1 cellular context compared by ENCODE assay signal in the genomic region with DNA sequence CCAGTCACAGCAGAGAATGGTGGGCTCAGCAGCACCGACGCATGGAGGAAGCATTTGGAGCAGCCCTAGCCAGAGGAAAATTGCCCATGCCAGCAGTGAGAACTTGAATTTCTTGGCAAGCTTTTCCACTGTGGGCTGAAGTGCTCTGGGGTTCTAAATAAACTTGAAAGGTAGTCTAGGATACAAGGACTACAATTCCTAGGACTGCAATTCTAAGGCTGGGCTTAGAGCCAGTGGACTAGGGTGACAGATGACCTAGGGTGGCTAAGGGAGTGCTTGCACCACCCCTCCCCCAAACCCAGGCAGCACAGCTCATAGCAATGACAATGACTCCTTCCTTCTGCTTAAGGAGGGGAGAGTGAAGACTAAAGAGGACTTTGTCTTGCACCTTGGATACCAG.
TF ChIP-seq lines count a peak whose summit lies in the region.

No MANE protein-coding gene starts in this region.

TF ChIP-seq in GM23338, 12 proteins besides CTCF, POLR2A, EP300 and RAD21 (continued from another document):
- TF ChIP-seq, protein P1, sequence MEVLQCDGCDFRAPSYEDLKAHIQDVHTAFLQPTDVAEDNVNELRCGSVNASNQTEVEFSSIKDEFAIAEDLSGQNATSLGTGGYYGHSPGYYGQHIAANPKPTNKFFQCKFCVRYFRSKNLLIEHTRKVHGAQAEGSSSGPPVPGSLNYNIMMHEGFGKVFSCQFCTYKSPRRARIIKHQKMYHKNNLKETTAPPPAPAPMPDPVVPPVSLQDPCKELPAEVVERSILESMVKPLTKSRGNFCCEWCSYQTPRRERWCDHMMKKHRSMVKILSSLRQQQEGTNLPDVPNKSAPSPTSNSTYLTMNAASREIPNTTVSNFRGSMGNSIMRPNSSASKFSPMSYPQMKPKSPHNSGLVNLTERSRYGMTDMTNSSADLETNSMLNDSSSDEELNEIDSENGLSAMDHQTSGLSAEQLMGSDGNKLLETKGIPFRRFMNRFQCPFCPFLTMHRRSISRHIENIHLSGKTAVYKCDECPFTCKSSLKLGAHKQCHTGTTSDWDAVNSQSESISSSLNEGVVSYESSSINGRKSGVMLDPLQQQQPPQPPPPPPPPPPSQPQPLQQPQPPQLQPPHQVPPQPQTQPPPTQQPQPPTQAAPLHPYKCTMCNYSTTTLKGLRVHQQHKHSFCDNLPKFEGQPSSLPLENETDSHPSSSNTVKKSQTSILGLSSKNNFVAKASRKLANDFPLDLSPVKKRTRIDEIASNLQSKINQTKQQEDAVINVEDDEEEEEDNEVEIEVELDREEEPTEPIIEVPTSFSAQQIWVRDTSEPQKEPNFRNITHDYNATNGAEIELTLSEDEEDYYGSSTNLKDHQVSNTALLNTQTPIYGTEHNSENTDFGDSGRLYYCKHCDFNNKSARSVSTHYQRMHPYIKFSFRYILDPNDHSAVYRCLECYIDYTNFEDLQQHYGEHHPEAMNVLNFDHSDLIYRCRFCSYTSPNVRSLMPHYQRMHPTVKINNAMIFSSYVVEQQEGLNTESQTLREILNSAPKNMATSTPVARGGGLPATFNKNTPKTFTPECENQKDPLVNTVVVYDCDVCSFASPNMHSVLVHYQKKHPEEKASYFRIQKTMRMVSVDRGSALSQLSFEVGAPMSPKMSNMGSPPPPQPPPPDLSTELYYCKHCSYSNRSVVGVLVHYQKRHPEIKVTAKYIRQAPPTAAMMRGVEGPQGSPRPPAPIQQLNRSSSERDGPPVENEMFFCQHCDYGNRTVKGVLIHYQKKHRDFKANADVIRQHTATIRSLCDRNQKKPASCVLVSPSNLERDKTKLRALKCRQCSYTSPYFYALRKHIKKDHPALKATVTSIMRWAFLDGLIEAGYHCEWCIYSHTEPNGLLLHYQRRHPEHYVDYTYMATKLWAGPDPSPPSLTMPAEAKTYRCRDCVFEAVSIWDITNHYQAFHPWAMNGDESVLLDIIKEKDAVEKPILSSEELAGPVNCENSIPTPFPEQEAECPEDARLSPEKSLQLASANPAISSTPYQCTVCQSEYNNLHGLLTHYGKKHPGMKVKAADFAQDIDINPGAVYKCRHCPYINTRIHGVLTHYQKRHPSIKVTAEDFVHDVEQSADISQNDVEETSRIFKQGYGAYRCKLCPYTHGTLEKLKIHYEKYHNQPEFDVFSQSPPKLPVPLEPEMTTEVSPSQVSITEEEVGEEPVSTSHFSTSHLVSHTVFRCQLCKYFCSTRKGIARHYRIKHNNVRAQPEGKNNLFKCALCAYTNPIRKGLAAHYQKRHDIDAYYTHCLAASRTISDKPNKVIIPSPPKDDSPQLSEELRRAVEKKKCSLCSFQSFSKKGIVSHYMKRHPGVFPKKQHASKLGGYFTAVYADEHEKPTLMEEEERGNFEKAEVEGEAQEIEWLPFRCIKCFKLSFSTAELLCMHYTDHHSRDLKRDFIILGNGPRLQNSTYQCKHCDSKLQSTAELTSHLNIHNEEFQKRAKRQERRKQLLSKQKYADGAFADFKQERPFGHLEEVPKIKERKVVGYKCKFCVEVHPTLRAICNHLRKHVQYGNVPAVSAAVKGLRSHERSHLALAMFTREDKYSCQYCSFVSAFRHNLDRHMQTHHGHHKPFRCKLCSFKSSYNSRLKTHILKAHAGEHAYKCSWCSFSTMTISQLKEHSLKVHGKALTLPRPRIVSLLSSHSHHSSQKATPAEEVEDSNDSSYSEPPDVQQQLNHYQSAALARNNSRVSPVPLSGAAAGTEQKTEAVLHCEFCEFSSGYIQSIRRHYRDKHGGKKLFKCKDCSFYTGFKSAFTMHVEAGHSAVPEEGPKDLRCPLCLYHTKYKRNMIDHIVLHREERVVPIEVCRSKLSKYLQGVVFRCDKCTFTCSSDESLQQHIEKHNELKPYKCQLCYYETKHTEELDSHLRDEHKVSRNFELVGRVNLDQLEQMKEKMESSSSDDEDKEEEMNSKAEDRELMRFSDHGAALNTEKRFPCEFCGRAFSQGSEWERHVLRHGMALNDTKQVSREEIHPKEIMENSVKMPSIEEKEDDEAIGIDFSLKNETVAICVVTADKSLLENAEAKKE (CRISPR knock-in tag; IDR thresholded peaks at IDR 0.05) = no peak
- TF ChIP-seq JUNB (IDR thresholded peaks at IDR 0.05; ENCODE audit: unreplicated experiment) (no peak), EZH2phosphoT487 (IDR thresholded peaks at IDR 0.05; ENCODE audit: unreplicated experiment) (no peak), NANOG (IDR thresholded peaks at IDR 0.05; ENCODE audit: borderline replicate concordance) (no peak), EZH2 (IDR thresholded peaks at IDR 0.05; ENCODE audit: low read depth, unreplicated experiment) (no peak), ZNF114 (CRISPR knock-in tag; IDR thresholded peaks at IDR 0.05) (no peak), CREB1 (CRISPR knock-in tag; IDR thresholded peaks at IDR 0.05; ENCODE audit: low read depth) (no peak), ZNF331 (CRISPR knock-in tag; IDR thresholded peaks at IDR 0.05; ENCODE audit: low read depth) (no peak)
- TF ChIP-seq, protein P2, sequence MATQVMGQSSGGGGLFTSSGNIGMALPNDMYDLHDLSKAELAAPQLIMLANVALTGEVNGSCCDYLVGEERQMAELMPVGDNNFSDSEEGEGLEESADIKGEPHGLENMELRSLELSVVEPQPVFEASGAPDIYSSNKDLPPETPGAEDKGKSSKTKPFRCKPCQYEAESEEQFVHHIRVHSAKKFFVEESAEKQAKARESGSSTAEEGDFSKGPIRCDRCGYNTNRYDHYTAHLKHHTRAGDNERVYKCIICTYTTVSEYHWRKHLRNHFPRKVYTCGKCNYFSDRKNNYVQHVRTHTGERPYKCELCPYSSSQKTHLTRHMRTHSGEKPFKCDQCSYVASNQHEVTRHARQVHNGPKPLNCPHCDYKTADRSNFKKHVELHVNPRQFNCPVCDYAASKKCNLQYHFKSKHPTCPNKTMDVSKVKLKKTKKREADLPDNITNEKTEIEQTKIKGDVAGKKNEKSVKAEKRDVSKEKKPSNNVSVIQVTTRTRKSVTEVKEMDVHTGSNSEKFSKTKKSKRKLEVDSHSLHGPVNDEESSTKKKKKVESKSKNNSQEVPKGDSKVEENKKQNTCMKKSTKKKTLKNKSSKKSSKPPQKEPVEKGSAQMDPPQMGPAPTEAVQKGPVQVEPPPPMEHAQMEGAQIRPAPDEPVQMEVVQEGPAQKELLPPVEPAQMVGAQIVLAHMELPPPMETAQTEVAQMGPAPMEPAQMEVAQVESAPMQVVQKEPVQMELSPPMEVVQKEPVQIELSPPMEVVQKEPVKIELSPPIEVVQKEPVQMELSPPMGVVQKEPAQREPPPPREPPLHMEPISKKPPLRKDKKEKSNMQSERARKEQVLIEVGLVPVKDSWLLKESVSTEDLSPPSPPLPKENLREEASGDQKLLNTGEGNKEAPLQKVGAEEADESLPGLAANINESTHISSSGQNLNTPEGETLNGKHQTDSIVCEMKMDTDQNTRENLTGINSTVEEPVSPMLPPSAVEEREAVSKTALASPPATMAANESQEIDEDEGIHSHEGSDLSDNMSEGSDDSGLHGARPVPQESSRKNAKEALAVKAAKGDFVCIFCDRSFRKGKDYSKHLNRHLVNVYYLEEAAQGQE (IDR thresholded peaks at IDR 0.05; ENCODE audit: unreplicated experiment) = no peak
